20 cellular contexts compared by ENCODE assay signal in genomic region chr9:34169125-34169524, GRCh38.
"Had no signal": no experiment of that assay in that cellular context is flagged by ENCODE, and none has a peak within 500 bp of the region (broad histone marks: within the 10 kb centered on the region; RNA-seq: fewer than 3 reads in every experiment).

No MANE protein-coding gene starts in this region.

- H3K27me3 Mint-ChIP-seq: activated CD4-positive, alpha-beta T cell treated with anti-CD3 and anti-CD28 coated beads, Interleukin-2, amount 10 ng/mL, durations not matched to agents 7 days and 5 days; activated CD8-positive, alpha-beta memory T cell treated with anti-CD3 and anti-CD28 coated beads, Interleukin-2, amount 10 ng/mL, durations not matched to agents 7 days and 5 days; activated CD8-positive, alpha-beta T cell treated with anti-CD3 and anti-CD28 coated beads for 36 hours; activated naive CD8-positive, alpha-beta T cell treated with anti-CD3 and anti-CD28 coated beads, Interleukin-2, amount 50 U/mL, for 24 hours; natural killer cell treated with Interleukin-12 subunit alpha and Interleukin-12 subunit beta and Interleukin-15 and Interleukin-18, amount 100 ng/mL, for 72 hours; stimulated activated naive CD8-positive, alpha-beta T cell treated with anti-CD3 and anti-CD28 coated beads, Interleukin-15, amount 100 ng/mL, for 72 hours had no signal

- H3K27me3 ChIP-seq: foreskin keratinocyte, ovary, right atrium auricular region, tibial artery had no signal

- H3K4me3 Mint-ChIP-seq: activated CD4-positive, alpha-beta T cell treated with anti-CD3 and anti-CD28 coated beads, Interleukin-2, amount 10 ng/mL, durations not matched to agents 7 days and 5 days; activated CD8-positive, alpha-beta memory T cell treated with anti-CD3 and anti-CD28 coated beads, Interleukin-2, amount 10 ng/mL, durations not matched to agents 7 days and 5 days; activated CD8-positive, alpha-beta T cell treated with anti-CD3 and anti-CD28 coated beads for 36 hours; activated naive CD8-positive, alpha-beta T cell treated with anti-CD3 and anti-CD28 coated beads, Interleukin-2, amount 50 U/mL, for 24 hours; natural killer cell treated with Interleukin-12 subunit alpha and Interleukin-12 subunit beta and Interleukin-15 and Interleukin-18, amount 100 ng/mL, for 72 hours; stimulated activated naive CD8-positive, alpha-beta T cell treated with anti-CD3 and anti-CD28 coated beads, Interleukin-15, amount 100 ng/mL, for 72 hours had no signal

- H3K9me3 ChIP-seq: left ventricle myocardium inferior, ovary, prostate gland, right atrium auricular region, tibial artery had no signal

- H3K27ac ChIP-seq: foreskin keratinocyte, ovary, prostate gland, right atrium auricular region, tibial artery, VCaP had no signal

- H3K4me1 ChIP-seq: foreskin keratinocyte, prostate gland, tibial artery had no signal

- H3K4me3 ChIP-seq: left ventricle myocardium inferior, ovary, prostate gland, right atrium auricular region, tibial artery had no signal

- DNase-seq: activated CD4-positive, alpha-beta T cell treated with anti-CD3 and anti-CD28 coated beads, Interleukin-2, amount 10 ng/mL, durations not matched to agents 7 days and 5 days; activated CD4-positive, CD25-positive, alpha-beta regulatory T cell treated with anti-CD3 and anti-CD28 coated beads, Interleukin-2, amount 50 U/mL, for 72 hours; activated CD8-positive, alpha-beta memory T cell treated with anti-CD3 and anti-CD28 coated beads, Interleukin-2, amount 10 ng/mL, durations not matched to agents 7 days and 5 days; activated CD8-positive, alpha-beta T cell treated with anti-CD3 and anti-CD28 coated beads for 36 hours; activated naive CD4-positive, alpha-beta T cell treated with anti-CD3 and anti-CD28 coated beads, Interleukin-2, amount 50 U/mL, for 16 hours; activated naive CD8-positive, alpha-beta T cell treated with anti-CD3 and anti-CD28 coated beads, Interleukin-2, amount 50 U/mL, for 24 hours; activated T-cell treated with anti-CD3 and anti-CD28 coated beads for 4 hours; dermis blood vessel endothelial cell; effector CD8-positive, alpha-beta T cell; foreskin keratinocyte; left ventricle myocardium inferior; midbrain; ovary; stimulated activated CD4-positive, alpha-beta T cell treated with anti-CD3 and anti-CD28 coated beads, Interleukin-1b, Interleukin-23, amount 100 ng/mL, for 48 hours; stimulated activated naive CD8-positive, alpha-beta T cell treated with anti-CD3 and anti-CD28 coated beads, Interleukin-15, amount 100 ng/mL, for 72 hours had no signal

- ATAC-seq: activated CD8-positive, alpha-beta memory T cell treated with anti-CD3 and anti-CD28 coated beads, Interleukin-2, amount 10 ng/mL, durations not matched to agents 7 days and 5 days; activated CD8-positive, alpha-beta T cell treated with anti-CD3 and anti-CD28 coated beads for 36 hours; activated naive CD8-positive, alpha-beta T cell treated with anti-CD3 and anti-CD28 coated beads, Interleukin-2, amount 50 U/mL, for 24 hours; foreskin keratinocyte; natural killer cell treated with Interleukin-12 subunit alpha and Interleukin-12 subunit beta and Interleukin-15 and Interleukin-18, amount 100 ng/mL, for 72 hours; stimulated activated naive CD8-positive, alpha-beta T cell treated with anti-CD3 and anti-CD28 coated beads, Interleukin-15, amount 100 ng/mL, for 72 hours had no signal

- H3K27ac Mint-ChIP-seq: activated CD4-positive, alpha-beta T cell treated with anti-CD3 and anti-CD28 coated beads, Interleukin-2, amount 10 ng/mL, durations not matched to agents 7 days and 5 days; activated CD8-positive, alpha-beta memory T cell treated with anti-CD3 and anti-CD28 coated beads, Interleukin-2, amount 10 ng/mL, durations not matched to agents 7 days and 5 days; activated CD8-positive, alpha-beta T cell treated with anti-CD3 and anti-CD28 coated beads for 36 hours; activated naive CD8-positive, alpha-beta T cell treated with anti-CD3 and anti-CD28 coated beads, Interleukin-2, amount 50 U/mL, for 24 hours; natural killer cell treated with Interleukin-12 subunit alpha and Interleukin-12 subunit beta and Interleukin-15 and Interleukin-18, amount 100 ng/mL, for 72 hours; stimulated activated naive CD8-positive, alpha-beta T cell treated with anti-CD3 and anti-CD28 coated beads, Interleukin-15, amount 100 ng/mL, for 72 hours had no signal

- H3K9me3 Mint-ChIP-seq: activated CD8-positive, alpha-beta T cell treated with anti-CD3 and anti-CD28 coated beads for 36 hours; activated naive CD8-positive, alpha-beta T cell treated with anti-CD3 and anti-CD28 coated beads, Interleukin-2, amount 50 U/mL, for 24 hours; natural killer cell treated with Interleukin-12 subunit alpha and Interleukin-12 subunit beta and Interleukin-15 and Interleukin-18, amount 100 ng/mL, for 72 hours; stimulated activated naive CD8-positive, alpha-beta T cell treated with anti-CD3 and anti-CD28 coated beads, Interleukin-15, amount 100 ng/mL, for 72 hours had no signal

- H3K36me3 Mint-ChIP-seq: activated CD8-positive, alpha-beta memory T cell treated with anti-CD3 and anti-CD28 coated beads, Interleukin-2, amount 10 ng/mL, durations not matched to agents 7 days and 5 days; natural killer cell treated with Interleukin-12 subunit alpha and Interleukin-12 subunit beta and Interleukin-15 and Interleukin-18, amount 100 ng/mL, for 72 hours had no signal

- H3K36me3 ChIP-seq: left ventricle myocardium inferior, ovary, prostate gland, right atrium auricular region, tibial artery had no signal
